ENCODE assay signal across 35 cellular contexts in the genomic region with DNA sequence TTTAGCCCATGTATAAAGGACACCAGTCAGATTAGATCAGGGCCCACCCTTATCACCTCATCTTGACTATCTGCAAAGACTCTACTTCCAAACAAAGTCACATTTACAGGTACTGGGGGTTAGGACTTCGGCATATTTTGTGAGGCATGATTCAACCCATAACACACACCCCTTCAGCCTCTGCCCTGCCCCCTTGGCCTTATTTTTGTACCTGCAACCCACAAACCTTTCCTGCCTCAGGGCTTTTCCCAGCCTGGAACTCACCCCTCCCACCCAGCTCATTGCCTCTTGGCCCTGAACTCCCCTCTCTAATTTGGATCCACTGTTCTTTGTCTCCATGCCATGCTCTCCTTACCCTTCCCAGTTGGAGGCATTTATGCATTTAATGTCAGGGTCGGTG.
"Had no signal": no experiment of that assay in that cellular context is flagged by ENCODE, and none has a peak within 500 bp of the region (broad histone marks: within the 10 kb centered on the region; RNA-seq: fewer than 3 reads in every experiment).

No MANE protein-coding gene starts in this region.

- H3K27me3 Mint-ChIP-seq: activated naive CD4-positive, alpha-beta T cell treated with anti-CD3 and anti-CD28 coated beads, Interleukin-2, amount 50 U/mL, for 24 hours had no signal

- H3K27ac ChIP-seq: ascending aorta, WERI-Rb-1 had no signal

- H3K4me3 Mint-ChIP-seq: activated CD4-positive, alpha-beta memory T cell treated with anti-CD3 and anti-CD28 coated beads, Interleukin-2, amount 10 ng/mL, durations not matched to agents 7 days and 5 days; activated CD4-positive, alpha-beta T cell treated with anti-CD3 and anti-CD28 coated beads for 36 hours; activated CD4-positive, alpha-beta T cell treated with anti-CD3 and anti-CD28 coated beads, Interleukin-2, amount 10 ng/mL, durations not matched to agents 7 days and 5 days; activated naive CD4-positive, alpha-beta T cell treated with anti-CD3 and anti-CD28 coated beads for 36 hours; activated naive CD4-positive, alpha-beta T cell treated with anti-CD3 and anti-CD28 coated beads, Interleukin-2, amount 50 U/mL, for 24 hours; activated naive CD8-positive, alpha-beta T cell; activated naive CD8-positive, alpha-beta T cell treated with anti-CD3 and anti-CD28 coated beads, Interleukin-2, amount 10 ng/mL, durations not matched to agents 7 days and 5 days; activated naive CD8-positive, alpha-beta T cell treated with anti-CD3 and anti-CD28 coated beads, Interleukin-2, amount 50 U/mL, for 24 hours; activated T-cell treated with anti-CD3 and anti-CD28 coated beads, Interleukin-2, amount 50 U/mL, for 4 hours; activated T-cell treated with anti-CD3 and anti-CD28 coated beads, Interleukin-2, amount 50 U/mL, for 72 hours; activated T-helper 1 cell treated with anti-CD3 and anti-CD28 coated beads, Interleukin-12 subunit alpha, Interleukin-12 subunit beta, Interleukin-2, Interleukin-4 antibody, amounts not matched to agents 30 ng/mL and 10 ng/mL and 1 ng/mL, durations not matched to agents 14 hours and 24 hours and 36 hours; activated T-helper 17 cell treated with anti-CD3 and anti-CD28 coated beads, Interleukin-2, amount 50 U/mL, for 72 hours; brain; T-helper 1 cell treated with Interleukin-12 subunit alpha and Interleukin-12 subunit beta and Interleukin-4 antibody, amounts not matched to agents 30 μg/mL and 1 μg/mL, for 36 hours; T-helper 2 cell treated with Interferon-gamma antibody and Interleukin-4, amounts not matched to agents 5 μg/mL and 100 μg/mL, for 36 hours; WTC11 had no signal

- H3K4me1 Mint-ChIP-seq: activated CD4-positive, alpha-beta memory T cell treated with anti-CD3 and anti-CD28 coated beads, Interleukin-2, amount 10 ng/mL, durations not matched to agents 7 days and 5 days; activated CD4-positive, alpha-beta T cell treated with anti-CD3 and anti-CD28 coated beads for 36 hours; activated CD4-positive, alpha-beta T cell treated with anti-CD3 and anti-CD28 coated beads, Interleukin-2, amount 10 ng/mL, durations not matched to agents 7 days and 5 days; activated naive CD4-positive, alpha-beta T cell treated with anti-CD3 and anti-CD28 coated beads, Interleukin-2, amount 50 U/mL, for 24 hours; activated naive CD8-positive, alpha-beta T cell treated with anti-CD3 and anti-CD28 coated beads, Interleukin-2, amount 10 ng/mL, durations not matched to agents 7 days and 5 days; activated T-helper 17 cell treated with anti-CD3 and anti-CD28 coated beads, Interleukin-2, amount 50 U/mL, for 72 hours; brain; WTC11 had no signal

- H3K9me3 Mint-ChIP-seq: activated CD4-positive, alpha-beta memory T cell treated with anti-CD3 and anti-CD28 coated beads, Interleukin-2, amount 10 ng/mL, durations not matched to agents 7 days and 5 days; activated CD4-positive, alpha-beta T cell treated with anti-CD3 and anti-CD28 coated beads, Interleukin-2, amount 10 ng/mL, durations not matched to agents 7 days and 5 days; activated naive CD4-positive, alpha-beta T cell treated with anti-CD3 and anti-CD28 coated beads for 36 hours; activated naive CD4-positive, alpha-beta T cell treated with anti-CD3 and anti-CD28 coated beads, Interleukin-2, amount 50 U/mL, for 24 hours; activated naive CD8-positive, alpha-beta T cell treated with anti-CD3 and anti-CD28 coated beads, Interleukin-2, amount 10 ng/mL, durations not matched to agents 7 days and 5 days; activated naive CD8-positive, alpha-beta T cell treated with anti-CD3 and anti-CD28 coated beads, Interleukin-2, amount 50 U/mL, for 24 hours; activated T-cell treated with anti-CD3 and anti-CD28 coated beads, Interleukin-2, amount 50 U/mL, for 4 hours; activated T-cell treated with anti-CD3 and anti-CD28 coated beads, Interleukin-2, amount 50 U/mL, for 72 hours; activated T-helper 1 cell treated with anti-CD3 and anti-CD28 coated beads, Interleukin-12 subunit alpha, Interleukin-12 subunit beta, Interleukin-2, Interleukin-4 antibody, amounts not matched to agents 30 ng/mL and 10 ng/mL and 1 ng/mL, durations not matched to agents 14 hours and 24 hours and 36 hours; activated T-helper 17 cell treated with anti-CD3 and anti-CD28 coated beads, Interleukin-2, amount 50 U/mL, for 72 hours; T-helper 1 cell treated with Interleukin-12 subunit alpha and Interleukin-12 subunit beta and Interleukin-4 antibody, amounts not matched to agents 30 μg/mL and 1 μg/mL, for 36 hours; T-helper 2 cell treated with Interferon-gamma antibody and Interleukin-4, amounts not matched to agents 5 μg/mL and 100 μg/mL, for 36 hours had no signal

- H3K36me3 Mint-ChIP-seq: activated naive CD4-positive, alpha-beta T cell treated with anti-CD3 and anti-CD28 coated beads, Interleukin-2, amount 50 U/mL, for 24 hours; activated naive CD8-positive, alpha-beta T cell; activated naive CD8-positive, alpha-beta T cell treated with anti-CD3 and anti-CD28 coated beads, Interleukin-2, amount 10 ng/mL, durations not matched to agents 7 days and 5 days; brain; WTC11 had no signal

- H3K27me3 ChIP-seq: ascending aorta had no signal

- H3K4me1 ChIP-seq: ascending aorta had no signal

- H3K9me3 ChIP-seq: ascending aorta had no signal

- DNase-seq: activated CD4-positive, alpha-beta memory T cell treated with anti-CD3 and anti-CD28 coated beads, Interleukin-2, amount 10 ng/mL, durations not matched to agents 7 days and 5 days; activated CD4-positive, alpha-beta T cell treated with anti-CD3 and anti-CD28 coated beads for 1 hour; activated CD4-positive, alpha-beta T cell treated with anti-CD3 and anti-CD28 coated beads for 36 hours; activated CD4-positive, alpha-beta T cell treated with anti-CD3 and anti-CD28 coated beads for 48 hours; activated CD4-positive, alpha-beta T cell treated with anti-CD3 and anti-CD28 coated beads, Interleukin-2, amount 10 ng/mL, durations not matched to agents 7 days and 5 days; activated CD4-positive, alpha-beta T cell treated with anti-CD3 and anti-CD28 coated beads, Interleukin-2, amount 50 U/mL, for 48 hours; activated CD4-positive, CD25-positive, alpha-beta regulatory T cell; activated CD8-positive, alpha-beta memory T cell treated with anti-CD3 and anti-CD28 coated beads, Interleukin-2, amount 50 U/mL, for 4 hours; activated effector memory CD4-positive, alpha-beta T cell treated with Interleukin-2 at 50 U/mL for 16 hours; activated gamma-delta T cell; activated naive CD4-positive, alpha-beta T cell; activated naive CD4-positive, alpha-beta T cell treated with anti-CD3 and anti-CD28 coated beads for 36 hours; activated naive CD8-positive, alpha-beta T cell treated with anti-CD3 and anti-CD28 coated beads, Interleukin-2, amount 10 ng/mL, durations not matched to agents 7 days and 5 days; activated naive CD8-positive, alpha-beta T cell treated with anti-CD3 and anti-CD28 coated beads, Interleukin-2, amount 50 U/mL, for 24 hours; activated T-cell treated with anti-CD3 and anti-CD28 coated beads for 4 hours; activated T-cell treated with anti-CD3 and anti-CD28 coated beads, Interleukin-2, amount 50 U/mL, for 1 hour; activated T-cell treated with anti-CD3 and anti-CD28 coated beads, Interleukin-2, amount 50 U/mL, for 4 hours; activated T-cell treated with anti-CD3 and anti-CD28 coated beads, Interleukin-2, amount 50 U/mL, for 72 hours; amygdala; anterior cingulate cortex; central memory CD4-positive, alpha-beta T cell; T-helper 1 cell; T-helper 2 cell; T-helper 9 cell; WERI-Rb-1 had no signal

- ATAC-seq: activated CD4-positive, alpha-beta T cell treated with anti-CD3 and anti-CD28 coated beads for 36 hours; activated CD4-positive, CD25-positive, alpha-beta regulatory T cell treated with anti-CD3 and anti-CD28 coated beads, Interleukin-2, amount 50 U/mL, for 24 hours; activated naive CD8-positive, alpha-beta T cell treated with anti-CD3 and anti-CD28 coated beads, Interleukin-2, amount 50 U/mL, for 24 hours; activated T-cell treated with anti-CD3 and anti-CD28 coated beads, Interleukin-2, amount 50 U/mL, for 4 hours; activated T-cell treated with anti-CD3 and anti-CD28 coated beads, Interleukin-2, amount 50 U/mL, for 72 hours; activated T-helper 17 cell treated with anti-CD3 and anti-CD28 coated beads, Interleukin-2, amount 50 U/mL, for 72 hours; WTC11 had no signal

- H3K27ac Mint-ChIP-seq: activated CD4-positive, alpha-beta memory T cell treated with anti-CD3 and anti-CD28 coated beads, Interleukin-2, amount 10 ng/mL, durations not matched to agents 7 days and 5 days; activated CD4-positive, alpha-beta T cell treated with anti-CD3 and anti-CD28 coated beads for 36 hours; activated CD4-positive, alpha-beta T cell treated with anti-CD3 and anti-CD28 coated beads, Interleukin-2, amount 10 ng/mL, durations not matched to agents 7 days and 5 days; activated naive CD4-positive, alpha-beta T cell treated with anti-CD3 and anti-CD28 coated beads for 36 hours; activated naive CD4-positive, alpha-beta T cell treated with anti-CD3 and anti-CD28 coated beads, Interleukin-2, amount 50 U/mL, for 24 hours; activated naive CD8-positive, alpha-beta T cell; activated naive CD8-positive, alpha-beta T cell treated with anti-CD3 and anti-CD28 coated beads, Interleukin-2, amount 10 ng/mL, durations not matched to agents 7 days and 5 days; activated naive CD8-positive, alpha-beta T cell treated with anti-CD3 and anti-CD28 coated beads, Interleukin-2, amount 50 U/mL, for 24 hours; activated T-cell treated with anti-CD3 and anti-CD28 coated beads, Interleukin-2, amount 50 U/mL, for 72 hours; activated T-helper 1 cell treated with anti-CD3 and anti-CD28 coated beads, Interleukin-12 subunit alpha, Interleukin-12 subunit beta, Interleukin-2, Interleukin-4 antibody, amounts not matched to agents 30 ng/mL and 10 ng/mL and 1 ng/mL, durations not matched to agents 14 hours and 24 hours and 36 hours; activated T-helper 17 cell treated with anti-CD3 and anti-CD28 coated beads, Interleukin-2, amount 50 U/mL, for 72 hours; brain; T-helper 1 cell treated with Interleukin-12 subunit alpha and Interleukin-12 subunit beta and Interleukin-4 antibody, amounts not matched to agents 30 μg/mL and 1 μg/mL, for 36 hours; T-helper 2 cell treated with Interferon-gamma antibody and Interleukin-4, amounts not matched to agents 5 μg/mL and 100 μg/mL, for 36 hours; WTC11 had no signal

- H3K4me3 ChIP-seq: ascending aorta had no signal

- H3K36me3 ChIP-seq: ascending aorta, WERI-Rb-1 had no signal
